ENCODE assay signal across 9 cellular contexts in the genomic region with DNA sequence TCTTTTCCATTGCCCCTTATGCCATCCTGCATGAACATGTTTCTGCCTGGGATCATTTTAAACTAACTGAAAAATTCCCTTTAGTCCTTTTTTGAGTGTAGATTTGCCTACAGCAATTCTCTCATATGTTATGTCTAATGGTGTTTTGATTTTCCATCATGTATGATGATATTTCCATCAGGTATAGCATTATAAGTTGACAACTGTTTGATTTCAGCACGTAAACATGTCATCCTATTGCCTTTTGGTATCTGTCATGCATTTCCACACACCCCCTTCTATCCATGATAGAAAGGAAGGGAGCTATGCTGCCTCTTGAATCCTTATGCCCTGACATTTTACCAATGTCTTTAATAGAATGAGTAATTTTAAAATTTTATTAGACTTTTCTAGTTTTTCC.
"Had no signal": no experiment of that assay in that cellular context is flagged by ENCODE, and none has a peak within 500 bp of the region (broad histone marks: within the 10 kb centered on the region; RNA-seq: fewer than 3 reads in every experiment).

No MANE protein-coding gene starts in this region.

- H3K27ac ChIP-seq: HL-60, KMS-11 had no signal

- H3K27me3 Mint-ChIP-seq: IgD-negative memory B cell had no signal

- H3K4me3 Mint-ChIP-seq: IgD-negative memory B cell had no signal

- H3K4me3 ChIP-seq: K562 had no signal

- FAIRE-seq: HepG2, HTR-8/SVneo, K562 had no signal

- H3K27ac Mint-ChIP-seq: IgD-negative memory B cell had no signal

- ATAC-seq: HepG2, K562 had no signal

- H3K9ac ChIP-seq: KMS-11 had no signal

- DNase-seq: IMR-90, KBM-7, KG1 had no signal

- H3K4me2 ChIP-seq: KMS-11 had no signal

- H3K36me3 Mint-ChIP-seq: IgD-negative memory B cell had no signal
